12 cellular contexts compared by ENCODE assay signal in the genomic region with DNA sequence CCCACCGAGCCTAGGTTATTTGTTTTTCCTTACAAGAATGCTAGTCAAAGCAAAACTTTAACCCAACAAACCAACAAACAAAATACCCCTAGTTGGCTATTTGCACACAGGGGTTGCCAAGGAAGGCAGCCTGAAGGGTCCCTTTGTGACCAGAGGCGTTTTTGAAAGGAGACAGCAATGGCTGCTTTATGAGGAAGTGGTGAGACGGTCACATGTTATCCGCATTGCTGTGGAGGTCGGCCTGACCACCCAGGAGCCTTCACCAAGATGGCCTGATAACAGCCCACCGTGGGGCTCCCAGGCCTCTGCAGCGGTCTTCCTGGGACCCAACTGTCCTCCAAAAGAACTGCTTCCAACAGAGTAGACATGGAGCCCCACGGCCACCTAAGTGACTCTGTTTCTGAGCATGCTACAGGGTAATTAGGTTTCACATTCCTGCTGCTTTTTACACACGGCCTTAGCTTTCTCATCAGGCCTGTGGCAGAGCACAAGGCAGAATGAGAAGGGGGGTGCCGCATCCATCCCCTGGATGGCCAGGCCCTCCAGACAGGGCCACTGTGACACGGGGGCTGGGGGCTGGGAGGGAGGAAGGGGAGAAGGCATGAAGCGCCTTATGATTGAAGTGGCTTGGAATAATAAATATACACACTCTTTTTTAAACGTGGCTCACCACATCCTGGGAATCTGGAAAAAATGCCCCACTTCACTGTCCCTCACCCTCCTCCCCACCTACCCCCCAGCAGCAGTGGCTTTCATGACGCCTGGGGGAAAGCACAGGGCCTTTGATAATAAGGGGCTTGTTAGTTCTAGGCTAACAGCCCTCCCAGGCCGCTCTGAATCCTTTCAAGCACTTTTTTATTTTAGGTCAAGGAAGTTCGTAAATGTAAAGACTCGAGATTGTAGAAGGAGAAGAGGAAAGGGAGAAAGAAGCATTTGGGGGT.
DNase-seq lines count a peak whose midpoint lies in the region; ATAC-seq, FAIRE-seq and TF ChIP-seq lines count a peak whose summit lies in the region.
"Had no signal": no experiment of that assay in that cellular context is flagged by ENCODE, and none has a peak within 500 bp of the region (broad histone marks: within the 10 kb centered on the region; RNA-seq: fewer than 3 reads in every experiment).

No MANE protein-coding gene starts in this region.

- H2BK5ac ChIP-seq in neuronal stem cell (ENCODE audit: low read length): no peak overlapping the region

- H3K27ac ChIP-seq in GM12878 (ENCODE audit: control insufficient read depth, insufficient read depth) (no peak overlapping the region), neuronal stem cell (replicated peaks; ENCODE audit: low read length) (no peak overlapping the region)
- H3K27ac ChIP-seq: HL-60, sigmoid colon, tibial artery had no signal

- 0 out of 2 replicates have a peak overlapping the region, but pooled peaks have one; percentile 25 for H2AFZ ChIP-seq in Loucy (ENCODE audit: low read length)
- no peak overlapping the region for H2AFZ ChIP-seq in GM12878 (ENCODE audit: control insufficient read depth, low read depth, low read length)
- H2AFZ ChIP-seq in neuronal stem cell (ENCODE audit: low read length): peak overlapping the region; percentile 68

- POLR2A ChIA-PET in GM12878 (lab: Charles Lee): interaction anchor here (0.7 kb wide), 1 partner anchor 1454 kb away, joined by 4 read pairs; no protein-coding TSS in a partner anchor

- no peaks in the 10 kb centered on the region for H4K20me1 ChIP-seq in Loucy (ENCODE audit: insufficient read depth, low read length, poor library complexity, severe bottlenecking)
- no peaks in the 10 kb centered on the region for H4K20me1 ChIP-seq in GM12878 (ENCODE audit: control insufficient read depth, insufficient read depth)

- H3K27me3 ChIP-seq in Loucy (ENCODE audit: insufficient read depth, low read length, poor library complexity, severe bottlenecking): no peaks in the 10 kb centered on the region
- H3K27me3 ChIP-seq in GM12878 (replicated peaks in 1 of 2; ENCODE audit: control insufficient read depth in 2 of 2, insufficient read depth in 2 of 2, low read length in 1 of 2): peaks cover 1 to 3% of the 10 kb centered on the region in 2 experiments; a peak in 1 of 4 replicates
- H3K27me3 ChIP-seq in neuronal stem cell (ENCODE audit: control insufficient read depth in 3 of 3, insufficient read depth in 3 of 3, low read depth in 1 of 3, low read length in 3 of 3): no peaks in the 10 kb centered on the region
- H3K27me3 ChIP-seq: sigmoid colon had no signal

- no peak overlapping the region for H4K91ac ChIP-seq in neuronal stem cell (ENCODE audit: low read depth, low read length, poor library complexity)

- no peak for TF ChIP-seq POLR2A in GM12878 (IDR thresholded peaks at IDR 0.05; ENCODE audit: low read depth, low read length)

- intact Hi-C loops in GM12878 (cut with micrococcal nuclease; ENCODE audit: unreplicated experiment): loop anchor here (5.0 to 10.0 kb wide), 5 partner anchors 145 to 925 kb away; no protein-coding TSS in a partner anchor

- no peak overlapping the region for H3K9ac ChIP-seq in Loucy (ENCODE audit: low read depth, low read length, poor library complexity, severe bottlenecking)
- no peak overlapping the region for H3K9ac ChIP-seq in GM12878 (ENCODE audit: control insufficient read depth, insufficient read depth, low read length)
- H3K9ac ChIP-seq in neuronal stem cell (ENCODE audit: low read depth, low read length, poor library complexity): no peak overlapping the region

- H3K79me2 ChIP-seq in Loucy (ENCODE audit: insufficient read depth, low read length) (no peaks in the 10 kb centered on the region), GM12878 (ENCODE audit: control insufficient read depth, insufficient read depth, low read length) (no peaks in the 10 kb centered on the region)

- TF ChIP-seq EP300 in GM12878 (IDR thresholded peaks at IDR 0.05; ENCODE audit: borderline replicate concordance in 1 of 2, control insufficient read depth in 1 of 2, low read depth in 2 of 2, low read length in 2 of 2): no peak

- H3K9me3 ChIP-seq in Loucy (ENCODE audit: insufficient read depth, low read depth, low read length) (no peaks in the 10 kb centered on the region), GM12878 (replicated peaks; ENCODE audit: control insufficient read depth, insufficient read depth, low read length) (no peaks in the 10 kb centered on the region), neuronal stem cell (replicated peaks in 1 of 2; ENCODE audit: control insufficient read depth in 2 of 2, insufficient read depth in 1 of 2, low read depth in 1 of 2, low read length in 2 of 2) (no peaks in the 10 kb centered on the region)
- H3K9me3 ChIP-seq: sigmoid colon, tibial artery had no signal

- no peak overlapping the region for H4K8ac ChIP-seq in neuronal stem cell (ENCODE audit: low read depth, low read length)

- H3F3A ChIP-seq in Loucy (ENCODE audit: low read depth): no peaks in the 10 kb centered on the region

- in situ Hi-C loops in GM12878 (cut with MboI): loop anchor here (10.0 kb wide), 1 partner anchor 1335 kb away; no protein-coding TSS in a partner anchor

- H3K4me1 ChIP-seq in Loucy (ENCODE audit: insufficient read depth, low read length, poor library complexity, severe bottlenecking) (peaks cover 8% of the 10 kb centered on the region), GM12878 (ENCODE audit: control insufficient read depth, insufficient read depth, low read length) (no peaks in the 10 kb centered on the region), neuronal stem cell (ENCODE audit: control insufficient read depth in 2 of 2, insufficient read depth in 1 of 2, low read depth in 1 of 2, low read length in 2 of 2) (peaks cover 0 to 9% of the 10 kb centered on the region in 2 donors)
- H3K4me1 ChIP-seq: sigmoid colon had no signal

- ATAC-seq in GM12878: no peak; the same call in 2 of the 3 replicates

- 31% methylated on average over 17 of the region's 17 CpGs for WGBS in GM12878 (ENCODE audit: insufficient coverage, insufficient replicate concordance, low lambda C conversion rate, missing lambda C conversion rate)
- WGBS in neuronal stem cell (ENCODE audit: extremely low coverage in 2 of 2, insufficient read length in 2 of 2, insufficient replicate concordance in 1 of 2), 2 donors: no CpG with 5 or more reads among the region's 17 CpGs

- FAIRE-seq in GM12878 (lab: Jason Lieb, UNC): no peak
- FAIRE-seq: endometrium had no signal

- BruUV-seq in GM12878 (replicated peaks; lab: Mats Ljungman, UMichigan): no TSS peak

- no peak for TF ChIP-seq RAD21 in GM12878 (IDR thresholded peaks at IDR 0.05; ENCODE audit: insufficient read depth, low read depth, low read length)

- H3K79me1 ChIP-seq in neuronal stem cell (ENCODE audit: low read depth, low read length): no peaks in the 10 kb centered on the region

- H2BK12ac ChIP-seq in neuronal stem cell (ENCODE audit: low read length): no peak overlapping the region

- peak overlapping the region; percentile 28 for H2BK15ac ChIP-seq in neuronal stem cell (ENCODE audit: low read length)

- H2AK5ac ChIP-seq in neuronal stem cell (ENCODE audit: low read depth, low read length): peak overlapping the region; percentile 31

- H3K18ac ChIP-seq in neuronal stem cell (ENCODE audit: low read length): no peak overlapping the region

- H3K23ac ChIP-seq in neuronal stem cell (ENCODE audit: low read depth, low read length, poor library complexity): no peak overlapping the region

- H2BK120ac ChIP-seq in neuronal stem cell (ENCODE audit: low read depth, low read length): no peak overlapping the region

- no peaks in the 10 kb centered on the region for H3K9me2 ChIP-seq in Loucy (replicated peaks; ENCODE audit: low read depth, low read length)

- H3K4me2 ChIP-seq in Loucy (ENCODE audit: low read depth, low read length, poor library complexity, severe bottlenecking) (no peak overlapping the region), GM12878 (ENCODE audit: control insufficient read depth, insufficient read depth) (no peak overlapping the region), neuronal stem cell (ENCODE audit: insufficient read depth, low read length, poor library complexity, severe bottlenecking) (no peak overlapping the region)

- TF ChIP-seq CTCF in Loucy (conservative IDR thresholded peaks at IDR 0.05; ENCODE audit: low read length) (no peak), GM12878 (IDR thresholded peaks at IDR 0.05 in 2 of 3, conservative IDR thresholded peaks at IDR 0.05 in 1 of 3; ENCODE audit: control insufficient read depth in 2 of 3, extremely low read depth in 1 of 3, insufficient read depth in 1 of 3, low read depth in 3 of 3, low read length in 3 of 3) (no peak)

- SMC1A ChIA-PET in GM12878 (lab: Charles Lee; ENCODE audit: uncharacterized antibody, unreplicated experiment): interaction anchor here (1.1 to 2.1 kb wide), 4 partner anchors 8 to 488 kb away, joined by 3 to 7 read pairs (median 4); no protein-coding TSS in a partner anchor

- H3K4me3 ChIP-seq in Loucy (ENCODE audit: low read length, poor library complexity, severe bottlenecking) (no peak overlapping the region), GM12878 (no peak overlapping the region), neuronal stem cell (ENCODE audit: low read length in 2 of 2) (no peak overlapping the region)
- H3K4me3 ChIP-seq: sigmoid colon, tibial artery had no signal

- CTCF ChIA-PET in GM12878 (lab: Yijun Ruan, JAX): interaction anchor here (0.6 to 2.1 kb wide), 26 partner anchors 8 to 1454 kb away, joined by 3 to 25 read pairs (median 4); no protein-coding TSS in a partner anchor

- H3K14ac ChIP-seq in neuronal stem cell (ENCODE audit: low read length): no peak overlapping the region

- peak; percentile 34 for DNase-seq in ELF-1 (ENCODE audit: low read depth, low spot score)
- no peak for DNase-seq in GM12878 (ENCODE audit: low read depth, low spot score)
- DNase-seq in neuronal stem cell (ENCODE audit: low spot score): no peak
- DNase-seq in NCI-H748 (lab: John Stamatoyannopoulos, UW; ENCODE audit: unreplicated experiment): no peak
- DNase-seq in stimulated activated naive CD4-positive, alpha-beta T cell treated with Interleukin-2 at 50 U/mL for 16 hours (lab: John Stamatoyannopoulos, UW): no peak
- no peak for DNase-seq in NCI-H82 treated with DMSO at 0.1 percent for 48 hours (lab: John Stamatoyannopoulos, UW; ENCODE audit: unreplicated experiment)
- DNase-seq in SIG-M5 treated with dmso at 0.1 percent for 504 hours (lab: John Stamatoyannopoulos, UW; ENCODE audit: unreplicated experiment): no peak
- DNase-seq: sigmoid colon had no signal

- no peak overlapping the region for H3K4ac ChIP-seq in neuronal stem cell (ENCODE audit: low read length)

- RAD21 ChIA-PET in GM12878 (lab: Charles Lee; ENCODE audit: unreplicated experiment): interaction anchor here (0.6 to 2.3 kb wide), 5 partner anchors 8 to 291 kb away, joined by 3 to 14 read pairs (median 3); no protein-coding TSS in a partner anchor

- H3K36me3 ChIP-seq in Loucy (ENCODE audit: insufficient read depth, low read length): no peaks in the 10 kb centered on the region
- H3K36me3 ChIP-seq in GM12878 (ENCODE audit: control insufficient read depth in 2 of 2, insufficient read depth in 2 of 2, low read length in 1 of 2): no peaks in the 10 kb centered on the region
- no peaks in the 10 kb centered on the region for H3K36me3 ChIP-seq in neuronal stem cell (replicated peaks in 1 of 2; ENCODE audit: control insufficient read depth in 2 of 2, insufficient read depth in 2 of 2, low read length in 2 of 2)
- H3K36me3 ChIP-seq: sigmoid colon, tibial artery had no signal
